In genomic region chr12:42278116-42278485, GRCh38 we compare ENCODE assay signal across 6 cellular contexts.
"Had no signal": no experiment of that assay in that cellular context is flagged by ENCODE, and none has a peak within 500 bp of the region (broad histone marks: within the 10 kb centered on the region; RNA-seq: fewer than 3 reads in every experiment).

No MANE protein-coding gene starts in this region.

- DNase-seq: GM23248, GOT3, H7, HFFc6 had no signal

- H3K4me3 ChIP-seq: GM23248, HAP-1 had no signal

- H3K27ac ChIP-seq: GM23248, HL-60 had no signal

- H3K9me3 ChIP-seq: HAP-1 had no signal

- H3K36me3 ChIP-seq: HAP-1 had no signal

- H2AFZ ChIP-seq: GM23248 had no signal

- H3K9ac ChIP-seq: GM23248 had no signal
